ENCODE assay signal across 2 cellular contexts in genomic region chr18:57927511-57927910, GRCh38.
TF ChIP-seq lines count a peak whose summit lies in the region.

No MANE protein-coding gene starts in this region.

TF ChIP-seq in K562, 482 proteins besides CTCF, POLR2A, EP300 and RAD21 (continued from another document):
- TF ChIP-seq CEBPB (tag; IDR thresholded peaks at IDR 0.05) (peak; percentile 11; the same call in 1 of the 2 replicates), HNRNPLL (IDR thresholded peaks at IDR 0.05; ENCODE audit: low read depth, low read length, poor library complexity, severe bottlenecking) (no peak)
TF ChIP-seq in K562: peak in this region for 1.

TF ChIP-seq in liver, 16 proteins besides CTCF, POLR2A, EP300 and RAD21 (continued from another document):
- TF ChIP-seq ZBTB33 (IDR thresholded peaks at IDR 0.05) (peak; percentile 70), HNF4A (conservative IDR thresholded peaks at IDR 0.05) (peak; percentile 68 to 81), JUND (IDR thresholded peaks at IDR 0.05) (peak in 1 of 2 donors; percentile 64), YY1 (IDR thresholded peaks at IDR 0.05) (peak; percentile 93), HNF4G (IDR thresholded peaks at IDR 0.05) (no peak), ATF3 (IDR thresholded peaks at IDR 0.05) (no peak), REST (IDR thresholded peaks at IDR 0.05) (peak; percentile 60), MAX (IDR thresholded peaks at IDR 0.05) (peak; percentile 74), SP1 (IDR thresholded peaks at IDR 0.05) (peak; percentile 74), FOXA1 (IDR thresholded peaks at IDR 0.05) (peak; percentile 91), RXRA (IDR thresholded peaks at IDR 0.05) (peak; percentile 59 to 89), FOXA2 (IDR thresholded peaks at IDR 0.05) (peak; percentile 93), TAF1 (conservative IDR thresholded peaks at IDR 0.05) (no peak), EGR1 (IDR thresholded peaks at IDR 0.05; ENCODE audit: low read depth in 2 of 2) (peak in 1 of 2 donors; percentile 42)
